ENCODE assay signal across 1 cellular context in genomic region chr18:52343138-52343537, GRCh38.
TF ChIP-seq lines count a peak whose summit lies in the region.

No MANE protein-coding gene starts in this region.

TF ChIP-seq in GM23338, 12 proteins besides CTCF, POLR2A, EP300 and RAD21 (continued from another document):
- TF ChIP-seq ZNF462 (CRISPR knock-in tag; IDR thresholded peaks at IDR 0.05) (no peak), POLR2AphosphoS5 (IDR thresholded peaks at IDR 0.05; ENCODE audit: low read depth) (no peak), JUNB (IDR thresholded peaks at IDR 0.05; ENCODE audit: unreplicated experiment) (no peak)
TF ChIP-seq in GM23338: peak in this region for 0.
